ENCODE assay signal across 19 cellular contexts in genomic region chr16:12160815-12161550, GRCh38.
A peak's percentile ranks its signal among the peaks of the same experiment; 100 is the strongest.
DNase-seq lines count a peak whose midpoint lies in the region; ATAC-seq and TF ChIP-seq lines count a peak whose summit lies in the region.
"Had no signal": no experiment of that assay in that cellular context is flagged by ENCODE, and none has a peak within 500 bp of the region (broad histone marks: within the 10 kb centered on the region; RNA-seq: fewer than 3 reads in every experiment).

No MANE protein-coding gene starts in this region.

- H3K36me3 Mint-ChIP-seq in activated T-cell treated with anti-CD3 and anti-CD28 coated beads, Interleukin-2, amount 50 U/mL, for 72 hours (ENCODE audit: insufficient read depth in 2 of 2): no peaks in the 10 kb centered on the region

- H3K4me2 ChIP-seq in smooth muscle cell: peak overlapping the region; percentile 45

- no peaks in the 10 kb centered on the region for H3K4me1 Mint-ChIP-seq in activated T-cell treated with anti-CD3 and anti-CD28 coated beads, Interleukin-2, amount 50 U/mL, for 72 hours (ENCODE audit: low read depth)
- H3K4me1 Mint-ChIP-seq: neural crest cell had no signal

- H3K27ac ChIP-seq in smooth muscle cell (ENCODE audit: low read depth): peak overlapping the region; percentile 59
- H3K27ac ChIP-seq: C4-2B, transverse colon had no signal

- peak; percentile 50 to 87 for ATAC-seq in activated T-cell treated with anti-CD3 and anti-CD28 coated beads, Interleukin-2, amount 50 U/mL, for 72 hours (replicated peaks in 1 of 2)
- peak; percentile 66 for ATAC-seq in GM21381 (IDR thresholded peaks at IDR 0.05; ENCODE audit: unreplicated experiment)
- ATAC-seq in HG03442 (IDR thresholded peaks at IDR 0.05; ENCODE audit: unreplicated experiment): peak; percentile 60
- no peak for ATAC-seq in HG03045 (IDR thresholded peaks at IDR 0.05; ENCODE audit: unreplicated experiment)
- ATAC-seq: left colon had no signal

- no peaks in the 10 kb centered on the region for H3K9me3 Mint-ChIP-seq in activated T-cell treated with anti-CD3 and anti-CD28 coated beads, Interleukin-2, amount 50 U/mL, for 72 hours
- H3K9me3 Mint-ChIP-seq: activated T-cell treated with anti-CD3 and anti-CD28 coated beads, Interleukin-2, amount 50 U/mL, for 4 hours; neural crest cell had no signal

- peak; percentile 3 to 5 for DNase-seq in activated T-cell treated with anti-CD3 and anti-CD28 coated beads, Interleukin-2, amount 50 U/mL, for 72 hours
- no peak for DNase-seq in activated T-cell treated with anti-CD3 and anti-CD28 coated beads, Interleukin-2, amount 50 U/mL, for 1 hour
- DNase-seq in smooth muscle cell (lab: John Stamatoyannopoulos, UW; ENCODE audit: unreplicated experiment) (no peak), NCI-H526 treated with DMSO at 0.1 percent for 48 hours (lab: John Stamatoyannopoulos, UW) (no peak), G401 (ENCODE audit: low spot score) (no peak)
- DNase-seq: activated CD4-positive, alpha-beta T cell treated with anti-CD3 and anti-CD28 coated beads, Interleukin-2, amount 50 U/mL, for 4 hours; activated T-cell treated with anti-CD3 and anti-CD28 coated beads, Interleukin-2, amount 50 U/mL, for 4 hours; left colon; midbrain; NCI-H2081; NCI-H510A treated with DMSO at 0.1 percent for 48 hours; stimulated activated naive CD4-positive, alpha-beta T cell treated with Interleukin-2 at 50 U/mL for 16 hours; transverse colon had no signal

- H3K36me3 ChIP-seq in smooth muscle cell (ENCODE audit: low read depth): no peaks in the 10 kb centered on the region
- H3K36me3 ChIP-seq: MG63, transverse colon had no signal

- H3K27me3 ChIP-seq in smooth muscle cell (ENCODE audit: low read depth): no peaks in the 10 kb centered on the region
- H3K27me3 ChIP-seq: MG63, transverse colon had no signal

- no peak overlapping the region for H2AFZ ChIP-seq in smooth muscle cell (ENCODE audit: low read depth)

- peaks cover 12% of the 10 kb centered on the region for H4K20me1 ChIP-seq in smooth muscle cell (ENCODE audit: low read depth)

- peak overlapping the region in 1 of 2 donors; percentile 16 for H3K4me3 Mint-ChIP-seq in activated T-cell treated with anti-CD3 and anti-CD28 coated beads, Interleukin-2, amount 50 U/mL, for 72 hours
- H3K4me3 Mint-ChIP-seq: activated T-cell treated with anti-CD3 and anti-CD28 coated beads, Interleukin-2, amount 50 U/mL, for 4 hours; neural crest cell had no signal

- H3K4me1 ChIP-seq in smooth muscle cell (ENCODE audit: low read depth): peaks cover 6% of the 10 kb centered on the region

- no peak overlapping the region for H3K27ac Mint-ChIP-seq in activated T-cell treated with anti-CD3 and anti-CD28 coated beads, Interleukin-2, amount 50 U/mL, for 72 hours

- no peaks in the 10 kb centered on the region for H3K27me3 Mint-ChIP-seq in activated T-cell treated with anti-CD3 and anti-CD28 coated beads, Interleukin-2, amount 50 U/mL, for 72 hours (ENCODE audit: low read depth)

- no peak for TF ChIP-seq CTCF in smooth muscle cell (IDR thresholded peaks at IDR 0.05; ENCODE audit: borderline replicate concordance, insufficient read depth, poor library complexity, severe bottlenecking)

- 95% methylated on average over 16 of the region's 16 CpGs for WGBS in smooth muscle cell (ENCODE audit: low lambda C conversion rate)

- no peaks in the 10 kb centered on the region for H3K79me2 ChIP-seq in smooth muscle cell (ENCODE audit: low read depth)

- H3F3A ChIP-seq in smooth muscle cell (ENCODE audit: low read depth): no peaks in the 10 kb centered on the region

- in situ Hi-C loops in G401 (cut with HindIII; ENCODE audit: low sequenced_read_pairs): no loop called here

- H3K9ac ChIP-seq in smooth muscle cell (ENCODE audit: low read depth): no peak overlapping the region

- no peaks in the 10 kb centered on the region for H3K9me3 ChIP-seq in smooth muscle cell (replicated peaks; ENCODE audit: low read depth)
- H3K9me3 ChIP-seq: MG63, transverse colon had no signal

- H3K4me3 ChIP-seq in smooth muscle cell: no peak overlapping the region
- H3K4me3 ChIP-seq: MG63, transverse colon had no signal

Comparison
In these comparisons a context has a peak if more than half of its experiments do, and no peak if none do; other contexts are left out.
1. DNase-seq: peak in activated T-cell treated with anti-CD3 and anti-CD28 coated beads, Interleukin-2, amount 50 U/mL, for 72 hours (2 of 2); none in activated T-cell treated with anti-CD3 and anti-CD28 coated beads, Interleukin-2, amount 50 U/mL, for 1 hour (single experiment), smooth muscle cell (single experiment), NCI-H526 treated with DMSO at 0.1 percent for 48 hours (single experiment) and G401 (single experiment).